1 cellular context compared by ENCODE assay signal in genomic region chr20:54207743-54208491, GRCh38.
TF ChIP-seq lines count a peak whose summit lies in the region.

TSS of gene PFDN4 (plus strand) at chr20:54208087. CDS start at chr20:54208101, 14 bp downstream.

TF ChIP-seq in K562, 482 proteins besides CTCF, POLR2A, EP300 and RAD21 (continued from another document and continues in another):
- no peak for TF ChIP-seq GMEB1 (CRISPR knock-in tag; IDR thresholded peaks at IDR 0.05)
- no peak for TF ChIP-seq ZNF586 (CRISPR knock-in tag; conservative IDR thresholded peaks at IDR 0.05)
- TF ChIP-seq HDAC1 (IDR thresholded peaks at IDR 0.05): peak in 1 of 2 experiments; percentile 67; a peak in 2 of 4 replicates
- no peak for TF ChIP-seq RBM25 (IDR thresholded peaks at IDR 0.05; ENCODE audit: low read depth, low read length, severe bottlenecking)
- no peak for TF ChIP-seq RBM22 (IDR thresholded peaks at IDR 0.05; ENCODE audit: low read depth, low read length, poor library complexity, severe bottlenecking)
- TF ChIP-seq CC2D1A (IDR thresholded peaks at IDR 0.05): no peak
- no peak for TF ChIP-seq ZNF143 (CRISPR knock-in tag; IDR thresholded peaks at IDR 0.05)
- TF ChIP-seq CTBP1 (IDR thresholded peaks at IDR 0.05; ENCODE audit: borderline replicate concordance): peak; percentile 65; the same call in 1 of the 2 replicates
- TF ChIP-seq U2AF2 (optimal IDR thresholded peaks at IDR 0.05; ENCODE audit: low read depth, low read length): no peak
- no peak for TF ChIP-seq HLTF (IDR thresholded peaks at IDR 0.05)
- TF ChIP-seq GATAD2A (IDR thresholded peaks at IDR 0.05): no peak
- no peak for TF ChIP-seq ZKSCAN1 (IDR thresholded peaks at IDR 0.05; ENCODE audit: low read depth, low read length)
- TF ChIP-seq CTCFL (IDR thresholded peaks at IDR 0.05; ENCODE audit: borderline replicate concordance, insufficient read depth, low read depth, low read length, poor library complexity, severe bottlenecking): peak; percentile 98
- no peak for TF ChIP-seq E4F1 (CRISPR knock-in tag; IDR thresholded peaks at IDR 0.05; ENCODE audit: borderline replicate concordance)
- TF ChIP-seq CHCHD3 (CRISPR knock-in tag; IDR thresholded peaks at IDR 0.05): no peak
- TF ChIP-seq ZNF311 (CRISPR knock-in tag; IDR thresholded peaks at IDR 0.05): no peak
- TF ChIP-seq ETV5 (CRISPR knock-in tag; IDR thresholded peaks at IDR 0.05; ENCODE audit: low read depth): 0 out of 2 replicates have a peak, but pooled peaks have one; percentile 21
- no peak for TF ChIP-seq NR3C1 (CRISPR knock-in tag; IDR thresholded peaks at IDR 0.05)
- no peak for TF ChIP-seq HNRNPK (IDR thresholded peaks at IDR 0.05; ENCODE audit: low read depth, low read length, poor library complexity, severe bottlenecking)
- peak; percentile 90 for TF ChIP-seq POLR2G (IDR thresholded peaks at IDR 0.05; ENCODE audit: low read depth, low read length)
- TF ChIP-seq ZBTB33 (CRISPR knock-in tag; IDR thresholded peaks at IDR 0.05): no peak
- TF ChIP-seq SMAD1 (IDR thresholded peaks at IDR 0.05; ENCODE audit: low read depth, low read length, partially characterized antibody): peak; percentile 44
- TF ChIP-seq RNF219 (CRISPR knock-in tag; IDR thresholded peaks at IDR 0.05): no peak
- no peak for TF ChIP-seq ELF2 (CRISPR knock-in tag; IDR thresholded peaks at IDR 0.05)
- TF ChIP-seq NCOA6 (IDR thresholded peaks at IDR 0.05): no peak
- TF ChIP-seq HINFP (tag; conservative IDR thresholded peaks at IDR 0.05; ENCODE audit: low read depth): no peak
- TF ChIP-seq MLX (CRISPR knock-in tag; conservative IDR thresholded peaks at IDR 0.05): no peak
- peak; percentile 34 to 99; a peak in 2 of 4 replicates for TF ChIP-seq NONO (IDR thresholded peaks at IDR 0.05; ENCODE audit: low read depth in 2 of 2, low read length in 1 of 2)
- 0 out of 2 replicates have a peak, but pooled peaks have one; percentile 10 for TF ChIP-seq ELF4 (CRISPR knock-in tag; IDR thresholded peaks at IDR 0.05)
- no peak for TF ChIP-seq KDM4B (IDR thresholded peaks at IDR 0.05; ENCODE audit: borderline replicate concordance in 2 of 2, low read depth in 1 of 2)
- no peak for TF ChIP-seq ZNF639 (CRISPR knock-in tag; conservative IDR thresholded peaks at IDR 0.05 in 1 of 2, IDR thresholded peaks at IDR 0.05 in 1 of 2)
- TF ChIP-seq PYGO2 (tag; IDR thresholded peaks at IDR 0.05): no peak
- TF ChIP-seq ZSCAN32 (CRISPR knock-in tag; IDR thresholded peaks at IDR 0.05): no peak
- no peak for TF ChIP-seq ZBTB40 (IDR thresholded peaks at IDR 0.05)
- no peak for TF ChIP-seq ZBTB40 (CRISPR knock-in tag; IDR thresholded peaks at IDR 0.05)
